Comparison of ENCODE assay signal across 8 cellular contexts in the genomic region with DNA sequence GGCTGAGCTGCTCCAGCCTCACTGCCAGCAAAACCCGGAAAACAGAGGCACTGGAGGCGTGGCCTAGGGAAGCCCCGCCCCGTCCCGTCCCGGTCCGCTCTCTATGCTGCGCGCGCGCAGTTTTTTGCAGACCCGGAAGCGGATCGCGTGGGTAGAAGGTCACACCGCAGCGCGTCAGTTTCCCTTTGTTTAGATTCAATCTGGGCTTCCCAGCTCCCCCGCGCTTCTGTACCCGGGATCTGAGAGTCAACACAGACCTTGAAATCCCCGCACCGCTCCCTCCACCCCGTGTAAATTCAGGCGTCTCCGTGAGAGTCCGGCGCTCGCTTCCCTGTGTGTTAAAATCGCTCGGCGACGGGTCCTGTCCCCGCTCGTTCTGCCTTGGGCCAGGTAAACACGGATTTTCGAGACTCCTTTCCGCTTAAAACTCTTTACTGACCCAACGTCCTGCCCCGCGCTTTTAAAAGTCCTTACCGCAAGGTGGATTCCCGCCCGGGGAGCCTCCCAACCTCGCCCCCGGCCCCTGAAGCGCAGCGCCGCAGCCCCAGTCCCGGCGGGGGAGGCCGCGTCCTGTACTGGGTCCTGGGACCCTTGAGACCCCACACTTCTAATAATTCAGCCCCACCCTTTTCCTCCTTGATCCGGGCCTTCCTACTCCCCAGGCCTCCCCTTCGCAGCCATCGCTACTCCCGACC. TPM values are rescaled to one million over a fixed set of nuclear protein-coding genes. Genes with fewer than 3 reads are reported as not detected.
A peak's percentile ranks its signal among the peaks of the same experiment; 100 is the strongest.
DNase-seq lines count a peak whose midpoint lies in the region; ATAC-seq and TF ChIP-seq lines count a peak whose summit lies in the region.

A gene (plus strand): TSS at position 127 of the 695 bp plus-strand sequence. CDS start 12,930 bp downstream, outside the sequence.

- no peaks in the 10 kb centered on the region for H3K27me3 ChIP-seq in A673 (replicated peaks; ENCODE audit: insufficient read depth, low read depth, low read length, poor library complexity)
- H3K27me3 ChIP-seq in adipocyte (replicated peaks; ENCODE audit: control insufficient read depth, insufficient read depth, low read length), result no peaks in the 10 kb centered on the region
- H3K27me3 ChIP-seq in trophoblast cell (ENCODE audit: insufficient read depth, low read length), result no peaks in the 10 kb centered on the region
- H3K27me3 ChIP-seq in thymus (ENCODE audit: control insufficient read depth, insufficient read depth), result no peaks in the 10 kb centered on the region

- H4K8ac ChIP-seq in trophoblast cell (ENCODE audit: low read depth, low read length), result peak within 1 kb of the TSS; percentile 95

- peak within 1 kb of the TSS; percentile 82 for H3K4me3 ChIP-seq in A673 (ENCODE audit: low read depth, low read length, poor library complexity, severe bottlenecking)
- H3K4me3 ChIP-seq in adipocyte (ENCODE audit: low read length), result peak within 1 kb of the TSS; percentile 98
- H3K4me3 ChIP-seq in trophoblast cell (ENCODE audit: low read depth, low read length), result peak within 1 kb of the TSS; percentile 79
- peak within 1 kb of the TSS; percentile 87 for H3K4me3 ChIP-seq in thymus (ENCODE audit: low read length)

- H3K9ac ChIP-seq in adipocyte (ENCODE audit: low read length) (peak within 1 kb of the TSS; percentile 96), trophoblast cell (ENCODE audit: low read length) (peak within 1 kb of the TSS; percentile 81)

- intact Hi-C loops in A673 (cut with micrococcal nuclease; ENCODE audit: unreplicated experiment), result no loop called here
- intact Hi-C loops in left cardiac atrium (cut with DNase I), result no loop called here

- H3K4me2 ChIP-seq in trophoblast cell (ENCODE audit: low read length), result peak within 1 kb of the TSS; percentile 95

- H2BK120ac ChIP-seq in trophoblast cell (ENCODE audit: insufficient read depth, low read length, poor library complexity), result peak within 1 kb of the TSS; percentile 72

- peaks cover 21% of the 10 kb centered on the region for H3K9me3 ChIP-seq in A673 (ENCODE audit: low read depth, low read length, poor library complexity, severe bottlenecking)
- H3K9me3 ChIP-seq in adipocyte (ENCODE audit: control insufficient read depth, low read length), result peaks cover 30% of the 10 kb centered on the region
- peaks cover 19% of the 10 kb centered on the region for H3K9me3 ChIP-seq in trophoblast cell (ENCODE audit: insufficient read depth, low read depth, low read length)
- H3K9me3 ChIP-seq in thymus (ENCODE audit: control insufficient read depth), result peaks cover 5% of the 10 kb centered on the region

- H3K14ac ChIP-seq in trophoblast cell (ENCODE audit: low read length), result peak within 1 kb of the TSS; percentile 89

- H3K23ac ChIP-seq in trophoblast cell (ENCODE audit: low read length), result no peak within 1 kb of the TSS

- H3K4me1 ChIP-seq in A673 (ENCODE audit: insufficient read depth, low read length, poor library complexity, severe bottlenecking), result no peaks in the 10 kb centered on the region
- peaks cover 5% of the 10 kb centered on the region for H3K4me1 ChIP-seq in adipocyte (ENCODE audit: control insufficient read depth, insufficient read depth, low read length)
- peaks cover 3 to 4% of the 10 kb centered on the region in 2 experiments for H3K4me1 ChIP-seq in trophoblast cell (ENCODE audit: control insufficient read depth in 1 of 2, insufficient read depth in 2 of 2, low read length in 2 of 2)
- H3K4me1 ChIP-seq in thymus (ENCODE audit: control insufficient read depth, insufficient read depth, low read length), result no peaks in the 10 kb centered on the region

- peak within 1 kb of the TSS; percentile 19 for H2AK5ac ChIP-seq in trophoblast cell (ENCODE audit: low read length)

- H3K36me3 ChIP-seq in A673 (ENCODE audit: insufficient read depth, low read length, poor library complexity, severe bottlenecking) (no peaks in the 10 kb centered on the region), adipocyte (ENCODE audit: control insufficient read depth, insufficient read depth, low read length, severe bottlenecking) (no peaks in the 10 kb centered on the region), trophoblast cell (ENCODE audit: control insufficient read depth in 1 of 2, insufficient read depth in 2 of 2, low read length in 2 of 2) (peaks cover 4% of the 10 kb centered on the region in 2 experiments), thymus (ENCODE audit: control insufficient read depth, insufficient read depth) (no peaks in the 10 kb centered on the region)

- TSS peak; percentile 71 for BruUV-seq in A673 (replicated peaks; lab: Mats Ljungman, UMichigan)

- peak; percentile 68 for ATAC-seq in GM19035 (IDR thresholded peaks at IDR 0.05; ENCODE audit: unreplicated experiment)
- peak; percentile 100 for ATAC-seq in left cardiac atrium

- peak within 1 kb of the TSS; percentile 85 for H4K12ac ChIP-seq in trophoblast cell (ENCODE audit: low read depth, low read length)

- WGBS in trophoblast cell (ENCODE audit: extremely low coverage, insufficient coverage, insufficient read length), result no CpG with 5 or more reads among the region's 57 CpGs
- WGBS in thymus, result 1% methylated on average over 57 of the region's 57 CpGs

- H2BK12ac ChIP-seq in trophoblast cell (ENCODE audit: low read length), result no peak within 1 kb of the TSS

- H2AFZ ChIP-seq in trophoblast cell (ENCODE audit: insufficient read depth, low read length, poor library complexity), result peak within 1 kb of the TSS; percentile 88

- CTCF ChIA-PET in A673 (lab: Charles Lee), result no interaction called here

- POLR2A ChIA-PET in A673 (lab: Charles Lee; ENCODE audit: low non-redundant PET), result interaction anchor here (0.6 kb wide), 1 partner anchor 67 kb away, joined by 3 read pairs; a partner anchor contains a TSS

- H2BK5ac ChIP-seq in trophoblast cell (ENCODE audit: low read depth, low read length, poor library complexity), result peak within 1 kb of the TSS; percentile 14

- peak within 1 kb of the TSS; percentile 64 for H3K4ac ChIP-seq in trophoblast cell (ENCODE audit: low read depth, low read length)

- peak within 1 kb of the TSS; percentile 88 for H4K91ac ChIP-seq in trophoblast cell (ENCODE audit: low read depth, low read length)

- H3K27ac ChIP-seq in A673 (ENCODE audit: low read depth, low read length, poor library complexity, severe bottlenecking) (peak within 1 kb of the TSS; percentile 90), trophoblast cell (ENCODE audit: low read depth, low read length) (no peak within 1 kb of the TSS), thymus (ENCODE audit: low read depth) (peak within 1 kb of the TSS; percentile 90)

- TF ChIP-seq CTCF in A673 (conservative IDR thresholded peaks at IDR 0.05; ENCODE audit: low read depth, low read length), result no peak

- DNase-seq in A673 (ENCODE audit: low spot score), result peak; percentile 87
- DNase-seq in LHCN-M2 (ENCODE audit: low read depth), result peak; percentile 73
- peak; percentile 33 for DNase-seq in SW480 (ENCODE audit: low spot score)
- peak; percentile 92 for DNase-seq in adipocyte (ENCODE audit: low read depth)
- DNase-seq in left cardiac atrium, result peak; percentile 93
- DNase-seq in trophoblast cell, result peak; percentile 82 to 88

- peaks cover 7% of the 10 kb centered on the region for H3K79me1 ChIP-seq in trophoblast cell (ENCODE audit: low read length)

- peak within 1 kb of the TSS; percentile 82 for H3K18ac ChIP-seq in trophoblast cell (ENCODE audit: low read length)

- H3K79me2 ChIP-seq in trophoblast cell (ENCODE audit: control insufficient read depth, insufficient read depth, low read length, poor library complexity), result peaks cover 5% of the 10 kb centered on the region

RNA-seq across cellular contexts. Expression of the gene that starts here (rescaled TPM):
- total RNA-seq in A673 (2021) (2.3 and 3.4 TPM in 2 replicates), LHCN-M2 (2014; rRNA removed) (1.8 and 2.4 TPM in 2 replicates), left cardiac atrium (1 to 10 TPM; 1.3 to 2.4 TPM)
- polyA plus RNA-seq in LHCN-M2 (2012), result 0.95 TPM
- polyA plus RNA-seq in trophoblast cell (2013), result 4.7 and 5.2 TPM in 2 replicates
- polyA plus RNA-seq in thymus, result 5.3 TPM

Comparison
In these comparisons a context has a peak if more than half of its experiments do, and no peak if none do; other contexts are left out.
1. DNase-seq: peak in every context shown above with its lines; median percentile 93 in left cardiac atrium; 92 in adipocyte; 87 in A673; 85 in trophoblast cell; 73 in LHCN-M2; 33 in SW480.